2 cellular contexts compared by ENCODE assay signal in genomic region chr6:41492261-41492891, GRCh38.
TF ChIP-seq lines count a peak whose summit lies in the region.

No MANE protein-coding gene starts in this region.

TF ChIP-seq in IMR-90, 13 proteins besides CTCF, POLR2A, EP300 and RAD21:
- no peak for TF ChIP-seq CHD1 (IDR thresholded peaks at IDR 0.05; ENCODE audit: low read depth, low read length)
- no peak for TF ChIP-seq USF2 (IDR thresholded peaks at IDR 0.05; ENCODE audit: low read depth, low read length)
- TF ChIP-seq BHLHE40 (IDR thresholded peaks at IDR 0.05; ENCODE audit: low read depth, low read length), result no peak
- TF ChIP-seq CEBPB (IDR thresholded peaks at IDR 0.05; ENCODE audit: low read depth, low read length), result no peak
- no peak for TF ChIP-seq RCOR1 (IDR thresholded peaks at IDR 0.05; ENCODE audit: insufficient replicate concordance, low read length)
- no peak for TF ChIP-seq MAZ (IDR thresholded peaks at IDR 0.05; ENCODE audit: borderline replicate concordance, low read depth, low read length)
- TF ChIP-seq NFE2L2 (IDR thresholded peaks at IDR 0.05; ENCODE audit: low read depth, low read length), result no peak
- no peak for TF ChIP-seq SMC3 (IDR thresholded peaks at IDR 0.05; ENCODE audit: low read depth, low read length)
- TF ChIP-seq RFX5 (IDR thresholded peaks at IDR 0.05; ENCODE audit: low read depth, low read length), result no peak
- no peak for TF ChIP-seq FOS (IDR thresholded peaks at IDR 0.05; ENCODE audit: low read depth, low read length)
- TF ChIP-seq MXI1 (IDR thresholded peaks at IDR 0.05; ENCODE audit: borderline replicate concordance, low read depth, low read length), result no peak
- TF ChIP-seq MAFK (IDR thresholded peaks at IDR 0.05; ENCODE audit: low read depth, low read length), result no peak
- TF ChIP-seq ELK1 (IDR thresholded peaks at IDR 0.05; ENCODE audit: borderline replicate concordance, low read depth, low read length), result no peak
TF ChIP-seq in IMR-90: peak in this region for 0.

TF ChIP-seq in H1, 55 proteins besides CTCF, POLR2A, EP300 and RAD21:
- TF ChIP-seq CBX8 (IDR thresholded peaks at IDR 0.05; ENCODE audit: borderline replicate concordance, low read depth, low read length), result no peak
- TF ChIP-seq BACH1 (IDR thresholded peaks at IDR 0.05; ENCODE audit: low read length), result no peak
